Comparison of ENCODE assay signal across 19 cellular contexts in the genomic region with DNA sequence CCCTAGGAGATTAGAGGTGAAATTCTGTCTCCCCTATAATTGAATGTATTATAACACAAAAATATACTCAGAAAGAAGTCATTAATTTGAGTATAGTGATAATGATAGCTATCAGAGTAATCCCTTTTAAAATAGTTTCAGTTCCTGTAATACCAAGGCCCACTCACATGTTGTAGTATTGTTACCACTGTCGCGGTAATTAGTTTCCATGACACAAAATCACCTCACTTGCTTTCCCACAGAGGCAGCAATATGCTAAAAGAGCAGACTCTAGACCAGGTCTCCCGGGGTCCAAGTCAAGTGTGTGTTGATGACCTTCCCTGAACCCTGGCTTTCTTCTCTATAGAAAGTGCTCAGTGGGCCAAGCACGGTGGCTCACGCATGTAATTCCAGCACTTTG.
DNase-seq lines count a peak whose midpoint lies in the region; ATAC-seq and TF ChIP-seq lines count a peak whose summit lies in the region.
"Had no signal": no experiment of that assay in that cellular context is flagged by ENCODE, and none has a peak within 500 bp of the region (broad histone marks: within the 10 kb centered on the region; RNA-seq: fewer than 3 reads in every experiment).

No MANE protein-coding gene starts in this region.

- TF ChIP-seq CTCF in GM13976 (IDR thresholded peaks at IDR 0.05; ENCODE audit: borderline replicate concordance, control extremely low read depth, extremely low read depth, insufficient read depth, missing control alignments): no peak

- in situ Hi-C loops in GM13976 (cut with MboI; ENCODE audit: low sequenced_read_pairs, unreplicated experiment): no loop called here

- DNase-seq in GM13976 (ENCODE audit: low spot score) (peak; percentile 61), dedifferentiated amniotic fluid mesenchymal stem cell (ENCODE audit: extremely low spot score) (no peak), glomerular visceral epithelial cell (ENCODE audit: extremely low spot score) (no peak), NCI-H187 (lab: John Stamatoyannopoulos, UW) (no peak)
- DNase-seq: activated T-cell treated with anti-CD3 and anti-CD28 coated beads, Interleukin-2, amount 50 U/mL, for 48 hours; COR-L47; GDM1; HFFc6; hippocampal formation; KG1; left colon; NCI-H146; NCI-H446 treated with DMSO at 0.1 percent for 48 hours; SK-N-SH; stimulated activated CD4-positive, alpha-beta T cell treated with anti-CD3 and anti-CD28 coated beads, Interleukin-4, amount 100 ng/mL, for 4 hours had no signal

- peak; percentile 68 for ATAC-seq in GM19395 (IDR thresholded peaks at IDR 0.05; ENCODE audit: unreplicated experiment)
- ATAC-seq in HG02870 (IDR thresholded peaks at IDR 0.05; ENCODE audit: unreplicated experiment): peak; percentile 49
- peak; percentile 45 for ATAC-seq in HG03565 (IDR thresholded peaks at IDR 0.05; ENCODE audit: unreplicated experiment)
- ATAC-seq in GM19455 (IDR thresholded peaks at IDR 0.05; ENCODE audit: unreplicated experiment): no peak
- ATAC-seq: left colon had no signal
